ENCODE assay signal across 26 cellular contexts in the genomic region with DNA sequence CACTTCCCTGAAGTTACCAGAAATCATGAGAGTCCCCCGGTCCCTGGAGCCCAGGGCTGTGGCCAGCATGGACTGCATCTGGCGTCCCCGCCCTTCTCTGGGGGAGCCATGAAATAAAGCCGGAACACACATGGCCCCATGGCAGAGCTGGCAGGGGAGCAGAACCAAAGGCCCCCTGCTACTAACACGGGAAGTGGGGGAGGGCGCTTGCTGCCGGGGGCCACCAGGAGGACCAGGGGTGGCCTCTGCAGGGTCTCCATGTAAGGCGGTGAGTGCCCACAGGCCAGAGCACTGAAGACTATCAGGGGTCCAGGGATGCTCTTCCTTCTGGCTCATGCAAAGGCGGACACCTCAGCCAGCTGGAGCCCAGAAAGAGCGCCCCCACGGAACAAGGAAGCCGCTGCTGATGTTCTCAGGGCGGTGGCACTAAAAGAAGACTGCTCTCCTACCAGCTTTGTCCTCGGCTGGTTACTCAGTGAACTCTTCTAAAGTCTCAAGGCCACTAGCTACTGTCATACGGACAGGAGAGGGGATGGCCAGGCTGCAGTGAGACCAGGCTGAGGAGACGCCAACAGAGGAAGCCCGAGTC. TPM values are rescaled to one million over a fixed set of nuclear protein-coding genes. Genes with fewer than 3 reads are reported as not detected.
DNase-seq lines count a peak whose midpoint lies in the region; ATAC-seq and TF ChIP-seq lines count a peak whose summit lies in the region.
"Had no signal": no experiment of that assay in that cellular context is flagged by ENCODE, and none has a peak within 500 bp of the region (broad histone marks: within the 10 kb centered on the region; RNA-seq: fewer than 3 reads in every experiment).

No MANE protein-coding gene starts in this region.

- H3F3A ChIP-seq in neural progenitor cell (ENCODE audit: low read depth) = peaks cover 5% of the 10 kb centered on the region

- H3K4me1 ChIP-seq in neural progenitor cell = peaks cover 23% of the 10 kb centered on the region
- H3K4me1 ChIP-seq: BE2C had no signal

- H3K27ac ChIP-seq in neural progenitor cell = no peak overlapping the region
- H3K27ac ChIP-seq: cardiac muscle cell, foreskin keratinocyte, lower lobe of right lung, right atrium auricular region, SJCRH30 had no signal

- no peaks in the 10 kb centered on the region for H3K27me3 Mint-ChIP-seq in T-helper 2 cell treated with Interferon-gamma antibody and Interleukin-4, amounts not matched to agents 5 μg/mL and 100 μg/mL, for 36 hours (ENCODE audit: low read depth)
- peaks cover 4% of the 10 kb centered on the region for H3K27me3 Mint-ChIP-seq in IgD-negative memory B cell
- H3K27me3 Mint-ChIP-seq in activated CD8-positive, alpha-beta T cell treated with anti-CD3 and anti-CD28 coated beads, Interleukin-2, amount 10 ng/mL, durations not matched to agents 7 days and 5 days (ENCODE audit: low read depth) = no peaks in the 10 kb centered on the region
- H3K27me3 Mint-ChIP-seq in neural progenitor cell (ENCODE audit: insufficient read depth, low read depth) = peaks cover 14% of the 10 kb centered on the region

- no peak overlapping the region for H3K4me2 ChIP-seq in neural progenitor cell

- no peak overlapping the region for H3K4me3 ChIP-seq in neural progenitor cell
- H3K4me3 ChIP-seq: cardiac muscle cell, lower lobe of right lung, MG63, right atrium auricular region, SJCRH30 had no signal

- ATAC-seq in activated CD8-positive, alpha-beta T cell treated with anti-CD3 and anti-CD28 coated beads, Interleukin-2, amount 10 ng/mL, durations not matched to agents 7 days and 5 days = no peak
- no peak for ATAC-seq in GM21367 (IDR thresholded peaks at IDR 0.05; ENCODE audit: unreplicated experiment)
- ATAC-seq: activated CD4-positive, CD25-positive, alpha-beta regulatory T cell treated with anti-CD3 and anti-CD28 coated beads, Interleukin-2, amount 50 U/mL, for 24 hours; foreskin keratinocyte; lower lobe of right lung had no signal

- CTCF ChIA-PET in activated CD8-positive, alpha-beta T cell treated with anti-CD3 and anti-CD28 coated beads, Interleukin-2, amount 10 ng/mL, durations not matched to agents 7 days and 5 days (lab: Charles Lee) = interaction anchor here (0.7 to 12.8 kb wide), 7 partner anchors 8 to 60 kb away, joined by 3 to 190 read pairs (median 5); a partner anchor contains a TSS

- peak overlapping the region; percentile 53 for H3K27ac Mint-ChIP-seq in T-helper 2 cell treated with Interferon-gamma antibody and Interleukin-4, amounts not matched to agents 5 μg/mL and 100 μg/mL, for 36 hours
- H3K27ac Mint-ChIP-seq in IgD-negative memory B cell (peak overlapping the region in 2 of 3 donors; percentile 39 to 63), neural progenitor cell (peak overlapping the region; percentile 88)
- peak overlapping the region; percentile 72 for H3K27ac Mint-ChIP-seq in activated CD8-positive, alpha-beta T cell treated with anti-CD3 and anti-CD28 coated beads, Interleukin-2, amount 10 ng/mL, durations not matched to agents 7 days and 5 days

- peak overlapping the region; percentile 27 for H3K4me3 Mint-ChIP-seq in T-helper 2 cell treated with Interferon-gamma antibody and Interleukin-4, amounts not matched to agents 5 μg/mL and 100 μg/mL, for 36 hours
- H3K4me3 Mint-ChIP-seq in IgD-negative memory B cell (no peak overlapping the region), neural progenitor cell (no peak overlapping the region)
- H3K4me3 Mint-ChIP-seq in activated CD8-positive, alpha-beta T cell treated with anti-CD3 and anti-CD28 coated beads, Interleukin-2, amount 10 ng/mL, durations not matched to agents 7 days and 5 days = peak overlapping the region; percentile 1

- in situ Hi-C loops in GM13977 (cut with MboI; ENCODE audit: low pct_unique_long_range_greater_than_20kb, low sequenced_read_pairs, unreplicated experiment) = no loop called here

- TF ChIP-seq CTCF in neural progenitor cell (IDR thresholded peaks at IDR 0.05) (no peak), GM13977 (IDR thresholded peaks at IDR 0.05; ENCODE audit: extremely low read depth, insufficient read depth, missing control alignments) (no peak)

- DNase-seq in T-helper 2 cell treated with Interferon-gamma antibody and Interleukin-4, amounts not matched to agents 5 μg/mL and 100 μg/mL, for 36 hours (ENCODE audit: low spot score) = no peak
- DNase-seq in T-helper 2 cell (no peak), neural progenitor cell (ENCODE audit: low spot score) (no peak), GM13977 (ENCODE audit: low spot score) (no peak), NCI-H510A (lab: John Stamatoyannopoulos, UW) (no peak)
- DNase-seq in activated CD8-positive, alpha-beta T cell treated with anti-CD3 and anti-CD28 coated beads, Interleukin-2, amount 10 ng/mL, durations not matched to agents 7 days and 5 days = no peak
- DNase-seq: 8988T; activated effector memory CD4-positive, alpha-beta T cell treated with anti-CD3 and anti-CD28 coated beads, Interleukin-2, amount 50 U/mL, for 16 hours; BE2C; DMS 273 treated with DMSO at 0.1 percent for 48 hours; foreskin keratinocyte; hypothalamus; IMR-90; islet precursor cell; MG63; NCI-H1694; occipital lobe; SJCRH30; stimulated activated CD8-positive, alpha-beta memory T cell treated with anti-CD3 and anti-CD28 coated beads, Interleukin-4, amount 100 ng/mL, for 48 hours; T1000 had no signal

- no peaks in the 10 kb centered on the region for H3K27me3 ChIP-seq in neural progenitor cell
- H3K27me3 ChIP-seq: BE2C, foreskin keratinocyte, MG63, right atrium auricular region, SJCRH30 had no signal

- peaks cover 37% of the 10 kb centered on the region for H4K20me1 ChIP-seq in neural progenitor cell (ENCODE audit: low read depth)

- H3K4me1 Mint-ChIP-seq in T-helper 2 cell treated with Interferon-gamma antibody and Interleukin-4, amounts not matched to agents 5 μg/mL and 100 μg/mL, for 36 hours (ENCODE audit: low read depth) = peaks cover 60% of the 10 kb centered on the region
- H3K4me1 Mint-ChIP-seq in IgD-negative memory B cell = peaks cover 36 to 56% (median 45%) of the 10 kb centered on the region in 3 donors
- peaks cover 82% of the 10 kb centered on the region for H3K4me1 Mint-ChIP-seq in activated CD8-positive, alpha-beta T cell treated with anti-CD3 and anti-CD28 coated beads, Interleukin-2, amount 10 ng/mL, durations not matched to agents 7 days and 5 days (ENCODE audit: low read depth)
- H3K4me1 Mint-ChIP-seq in neural progenitor cell = peaks cover 60% of the 10 kb centered on the region

- H3K79me2 ChIP-seq in neural progenitor cell (ENCODE audit: low read depth) = peaks cover 56% of the 10 kb centered on the region

- H3K36me3 ChIP-seq in neural progenitor cell = no peaks in the 10 kb centered on the region
- H3K36me3 ChIP-seq: BE2C, cardiac muscle cell, lower lobe of right lung, MG63, right atrium auricular region, SJCRH30 had no signal

- H2AFZ ChIP-seq in neural progenitor cell (replicated peaks) = no peak overlapping the region

- peaks cover 51% of the 10 kb centered on the region for H3K36me3 Mint-ChIP-seq in T-helper 2 cell treated with Interferon-gamma antibody and Interleukin-4, amounts not matched to agents 5 μg/mL and 100 μg/mL, for 36 hours (ENCODE audit: low read depth)
- H3K36me3 Mint-ChIP-seq in IgD-negative memory B cell (peaks cover 10% of the 10 kb centered on the region), neural progenitor cell (peaks cover 6% of the 10 kb centered on the region)
- H3K36me3 Mint-ChIP-seq in activated CD8-positive, alpha-beta T cell treated with anti-CD3 and anti-CD28 coated beads, Interleukin-2, amount 10 ng/mL, durations not matched to agents 7 days and 5 days (ENCODE audit: low read depth) = peaks cover 66% of the 10 kb centered on the region

- H3K9ac ChIP-seq in neural progenitor cell = no peak overlapping the region

- H3K9me3 Mint-ChIP-seq in T-helper 2 cell treated with Interferon-gamma antibody and Interleukin-4, amounts not matched to agents 5 μg/mL and 100 μg/mL, for 36 hours = no peaks in the 10 kb centered on the region
- no peaks in the 10 kb centered on the region for H3K9me3 Mint-ChIP-seq in IgD-negative memory B cell
- H3K9me3 Mint-ChIP-seq in activated CD8-positive, alpha-beta T cell treated with anti-CD3 and anti-CD28 coated beads, Interleukin-2, amount 10 ng/mL, durations not matched to agents 7 days and 5 days (ENCODE audit: insufficient read depth) = no peaks in the 10 kb centered on the region
- no peaks in the 10 kb centered on the region for H3K9me3 Mint-ChIP-seq in neural progenitor cell

- H3K9me3 ChIP-seq in neural progenitor cell (ENCODE audit: low read depth) = no peaks in the 10 kb centered on the region
- H3K9me3 ChIP-seq: BE2C, lower lobe of right lung, MG63, right atrium auricular region, SJCRH30 had no signal

- POLR2A ChIA-PET in activated CD8-positive, alpha-beta T cell treated with anti-CD3 and anti-CD28 coated beads, Interleukin-2, amount 10 ng/mL, durations not matched to agents 7 days and 5 days (lab: Charles Lee) = interaction anchor here (0.6 to 3.7 kb wide), 3 partner anchors 16 to 547 kb away, joined by 3 to 28 read pairs (median 5); no protein-coding TSS in a partner anchor

RNA-seq across cellular contexts. Expression of a gene that starts 59.8 kb away (rescaled TPM):
- polyA plus RNA-seq in IgD-negative memory B cell = 30.5 TPM
- 100 to 1,000 TPM; 147 to 153 TPM for total RNA-seq in activated CD8-positive, alpha-beta T cell treated with anti-CD3 and anti-CD28 coated beads, Interleukin-2, amount 10 ng/mL, durations not matched to agents 7 days and 5 days
- 17.8 and 34.8 TPM in 2 replicates for total RNA-seq in neural progenitor cell (ENCODE audit: low replicate concordance)

Comparison
In these comparisons a context has a peak if more than half of its experiments do, and no peak if none do; other contexts are left out.
1. H3K4me3 Mint-ChIP-seq: peak in T-helper 2 cell treated with Interferon-gamma antibody and Interleukin-4, amounts not matched to agents 5 μg/mL and 100 μg/mL, for 36 hours (single experiment) and activated CD8-positive, alpha-beta T cell treated with anti-CD3 and anti-CD28 coated beads, Interleukin-2, amount 10 ng/mL, durations not matched to agents 7 days and 5 days (single experiment); none in IgD-negative memory B cell (0 of 4) and neural progenitor cell (single experiment).
2. Peak in every context shown above with its lines, with median percentiles within 50 percentile points of each other: H3K27ac Mint-ChIP-seq.